1 cellular context compared by ENCODE assay signal in genomic region chr14:37583358-37584210, GRCh38.
TF ChIP-seq lines count a peak whose summit lies in the region.

No MANE protein-coding gene starts in this region.

TF ChIP-seq in HepG2, 621 proteins besides CTCF, POLR2A, EP300 and RAD21 (continued from another document and continues in another):
- TF ChIP-seq ZNF597 (CRISPR knock-in tag; IDR thresholded peaks at IDR 0.05) (no peak), NR2F2 (IDR thresholded peaks at IDR 0.05; ENCODE audit: borderline replicate concordance, low read depth) (no peak), ZNF83 (CRISPR knock-in tag; IDR thresholded peaks at IDR 0.05; ENCODE audit: borderline replicate concordance) (no peak), DPF2 (CRISPR knock-in tag; IDR thresholded peaks at IDR 0.05; ENCODE audit: borderline replicate concordance, low read depth) (no peak), HNRNPK (IDR thresholded peaks at IDR 0.05; ENCODE audit: low read depth, low read length, poor library complexity, severe bottlenecking) (peak; percentile 30), FOXK2 (IDR thresholded peaks at IDR 0.05) (no peak), FOXO1 (CRISPR knock-in tag; IDR thresholded peaks at IDR 0.05) (no peak; the same call in 1 of the 2 replicates), ZNF33B (CRISPR knock-in tag; IDR thresholded peaks at IDR 0.05) (no peak), HOMEZ (CRISPR knock-in tag; IDR thresholded peaks at IDR 0.05; ENCODE audit: low read depth) (no peak), ZNF775 (CRISPR knock-in tag; IDR thresholded peaks at IDR 0.05; ENCODE audit: borderline replicate concordance) (no peak), PCBP2 (optimal IDR thresholded peaks at IDR 0.05; ENCODE audit: low read depth, low read length, poor library complexity, severe bottlenecking) (no peak), ZNF513 (CRISPR knock-in tag; conservative IDR thresholded peaks at IDR 0.05) (no peak), ZNF569 (CRISPR knock-in tag; IDR thresholded peaks at IDR 0.05; ENCODE audit: borderline replicate concordance) (no peak), SAP130 (CRISPR knock-in tag; IDR thresholded peaks at IDR 0.05; ENCODE audit: low read depth) (no peak), ZBTB42 (CRISPR knock-in tag; IDR thresholded peaks at IDR 0.05) (0 out of 2 replicates have a peak, but pooled peaks have one; percentile 76), DBP (CRISPR knock-in tag; IDR thresholded peaks at IDR 0.05; ENCODE audit: not compliant biosample characterization) (no peak), BATF2 (CRISPR knock-in tag; IDR thresholded peaks at IDR 0.05) (no peak), SKIL (CRISPR knock-in tag; IDR thresholded peaks at IDR 0.05; ENCODE audit: borderline replicate concordance) (no peak), PTBP1 (IDR thresholded peaks at IDR 0.05; ENCODE audit: low read depth, low read length, poor library complexity, severe bottlenecking) (peak; percentile 16), ISL2 (CRISPR knock-in tag; IDR thresholded peaks at IDR 0.05) (peak; percentile 60; the same call in 1 of the 2 replicates), ZNF543 (CRISPR knock-in tag; IDR thresholded peaks at IDR 0.05) (no peak), PRDM10 (CRISPR knock-in tag; IDR thresholded peaks at IDR 0.05; ENCODE audit: low read depth) (no peak; the same call in 1 of the 2 replicates), ZNF670 (CRISPR knock-in tag; IDR thresholded peaks at IDR 0.05; ENCODE audit: borderline replicate concordance) (no peak), ZKSCAN5 (CRISPR knock-in tag; IDR thresholded peaks at IDR 0.05) (0 out of 2 replicates have a peak, but pooled peaks have one; percentile 21), SRSF1 (optimal IDR thresholded peaks at IDR 0.05; ENCODE audit: low read depth, low read length) (peak; percentile 56), ZNF768 (CRISPR knock-in tag; IDR thresholded peaks at IDR 0.05) (no peak; the same call in 1 of the 2 replicates), MAFF (IDR thresholded peaks at IDR 0.05; ENCODE audit: low read depth, low read length) (no peak), E2F2 (CRISPR knock-in tag; IDR thresholded peaks at IDR 0.05; ENCODE audit: borderline replicate concordance) (no peak), TCF7L2 (IDR thresholded peaks at IDR 0.05; ENCODE audit: low read depth, low read length) (no peak), CC2D1A (CRISPR knock-in tag; IDR thresholded peaks at IDR 0.05) (no peak), JUND (CRISPR knock-in tag; IDR thresholded peaks at IDR 0.05) (peak; percentile 32; the same call in 1 of the 2 replicates), PHB2 (IDR thresholded peaks at IDR 0.05; ENCODE audit: partially characterized antibody) (no peak), ZNF263 (CRISPR knock-in tag; IDR thresholded peaks at IDR 0.05) (no peak), ZNF609 (CRISPR knock-in tag; IDR thresholded peaks at IDR 0.05; ENCODE audit: borderline replicate concordance) (no peak), CREBL2 (CRISPR knock-in tag; IDR thresholded peaks at IDR 0.05; ENCODE audit: borderline replicate concordance) (no peak), DMAP1 (CRISPR knock-in tag; IDR thresholded peaks at IDR 0.05) (peak; percentile 64), ZBTB25 (CRISPR knock-in tag; IDR thresholded peaks at IDR 0.05) (no peak), NCOA2 (CRISPR knock-in tag; IDR thresholded peaks at IDR 0.05) (peak; percentile 9; the same call in 1 of the 2 replicates), PPARG (CRISPR knock-in tag; conservative IDR thresholded peaks at IDR 0.05) (no peak; the same call in 1 of the 2 replicates), ZBTB21 (CRISPR knock-in tag; IDR thresholded peaks at IDR 0.05) (no peak), KLF13 (CRISPR knock-in tag; IDR thresholded peaks at IDR 0.05) (0 out of 2 replicates have a peak, but pooled peaks have one; percentile 23), SOX13 (IDR thresholded peaks at IDR 0.05) (no peak), SOX13 (CRISPR knock-in tag; conservative IDR thresholded peaks at IDR 0.05 in 1 of 2, IDR thresholded peaks at IDR 0.05 in 1 of 2) (peak in 1 of 2 experiments; percentile 12; a peak in 2 of 4 replicates), HMG20A (CRISPR knock-in tag; IDR thresholded peaks at IDR 0.05; ENCODE audit: borderline replicate concordance) (no peak), ZNF652 (CRISPR knock-in tag; IDR thresholded peaks at IDR 0.05; ENCODE audit: borderline replicate concordance, low read depth) (no peak)
